Comparison of ENCODE assay signal across 21 cellular contexts in genomic region chr6:41204156-41204555, GRCh38. TPM values are rescaled to one million over a fixed set of nuclear protein-coding genes. Genes with fewer than 3 reads are reported as not detected.
"Had no signal": no experiment of that assay in that cellular context is flagged by ENCODE, and none has a peak within 500 bp of the region (broad histone marks: within the 10 kb centered on the region; RNA-seq: fewer than 3 reads in every experiment).

No MANE protein-coding gene starts in this region.

- H3K4me3 ChIP-seq: esophagus muscularis mucosa, gastrocnemius medialis, heart right ventricle, psoas muscle, skin epidermis had no signal

- ATAC-seq: gastrocnemius medialis, heart right ventricle, left lobe of liver, psoas muscle, sciatic nerve had no signal

- H3K9me3 ChIP-seq: gastrocnemius medialis, heart right ventricle, neutrophil, psoas muscle had no signal

- H3K4me1 ChIP-seq: gastrocnemius medialis, psoas muscle had no signal

- H3K27ac ChIP-seq: epithelial cell of prostate, esophagus muscularis mucosa, gastrocnemius medialis, heart right ventricle, neutrophil, psoas muscle, skin epidermis had no signal

- H3K27ac Mint-ChIP-seq: nephron progenitor cell had no signal

- H3K27me3 ChIP-seq: esophagus muscularis mucosa, gastrocnemius medialis, neutrophil had no signal

- DNase-seq: effector memory CD4-positive, alpha-beta T cell; gastrocnemius medialis; heart right ventricle; hypothalamus; kidney glomerular epithelial cell; mammary epithelial cell; nephron progenitor cell; psoas muscle; stimulated activated CD4-positive, alpha-beta T cell treated with anti-CD3 and anti-CD28 coated beads, Interleukin-2, amount 100 ng/mL, for 24 hours; stimulated activated CD4-positive, alpha-beta T cell treated with anti-CD3 and anti-CD28 coated beads, Interleukin-4, amount 100 ng/mL, for 4 hours; stimulated activated naive CD4-positive, alpha-beta T cell treated with Interleukin-2 at 50 U/mL for 16 hours had no signal

- H3K36me3 ChIP-seq: esophagus muscularis mucosa, gastrocnemius medialis, heart right ventricle, neutrophil had no signal

- H3K4me3 Mint-ChIP-seq: nephron progenitor cell had no signal

RNA-seq across cellular contexts. Expression of gene TREML2, which starts 3.2 kb away (rescaled TPM):
- total RNA-seq: fibroblast of villous mesenchyme, osteoblast had no signal

RNA-seq across cellular contexts. Expression of gene TREML4, which starts 24.0 kb away (rescaled TPM):
- total RNA-seq: esophagus muscularis mucosa, fibroblast of villous mesenchyme, gastrocnemius medialis, heart right ventricle, left lobe of liver, lower leg skin, mammary epithelial cell, mononuclear cell, osteoblast, psoas muscle, sciatic nerve had no signal
- polyA plus RNA-seq: mammary epithelial cell had no signal

RNA-seq across cellular contexts. Expression of gene TREM2, which starts 41.2 kb away (rescaled TPM):
- total RNA-seq: fibroblast of villous mesenchyme, mononuclear cell had no signal

RNA-seq across cellular contexts. Expression of gene TREML1, which starts 50.0 kb away (rescaled TPM):
- total RNA-seq: fibroblast of villous mesenchyme, gastrocnemius medialis, left lobe of liver, lower leg skin, osteoblast had no signal
